ENCODE assay signal across 29 cellular contexts in the genomic region with DNA sequence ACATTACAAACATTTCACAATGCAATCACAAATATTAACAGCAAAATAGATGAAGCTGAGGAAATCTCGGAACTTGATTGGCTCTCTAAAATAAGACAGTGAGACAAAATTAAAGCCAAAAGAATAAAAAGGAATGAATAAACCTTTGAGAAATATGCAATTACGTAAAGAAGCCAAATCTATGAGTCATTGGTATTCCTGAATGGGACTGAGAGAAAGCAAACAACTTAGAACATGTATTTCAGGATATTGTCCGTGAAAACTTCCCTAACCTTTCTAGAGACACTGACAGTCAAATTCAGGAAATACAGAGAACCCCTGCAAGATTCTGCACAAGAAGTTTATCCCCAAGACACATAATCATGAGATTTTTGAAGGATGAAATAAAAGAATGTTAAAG. TPM values are rescaled to one million over a fixed set of nuclear protein-coding genes. Genes with fewer than 3 reads are reported as not detected.
DNase-seq lines count a peak whose midpoint lies in the region; ATAC-seq and TF ChIP-seq lines count a peak whose summit lies in the region.
"Had no signal": no experiment of that assay in that cellular context is flagged by ENCODE, and none has a peak within 500 bp of the region (broad histone marks: within the 10 kb centered on the region; RNA-seq: fewer than 3 reads in every experiment).

No MANE protein-coding gene starts in this region.

- intact Hi-C loops in body of pancreas (cut with DNase I) = no loop called here

- no peak for TF ChIP-seq POLR2A in body of pancreas (IDR thresholded peaks at IDR 0.05)

- H3K27me3 ChIP-seq in body of pancreas = no peaks in the 10 kb centered on the region
- H3K27me3 ChIP-seq: Peyer's patch, SJSA1 had no signal

- no peak overlapping the region for H3K4me3 ChIP-seq in astrocyte of the spinal cord (ENCODE audit: low read depth, low read length)
- no peak overlapping the region for H3K4me3 ChIP-seq in fibroblast of the aortic adventitia (ENCODE audit: low read depth, low read length)
- H3K4me3 ChIP-seq in body of pancreas = no peak overlapping the region
- H3K4me3 ChIP-seq: GM23338, HAP-1, K562, Peyer's patch, SJSA1 had no signal

- DNase-seq in DMS53 (lab: John Stamatoyannopoulos, UW) (peak; percentile 6), DMS53 treated with DMSO at 0.1 percent for 48 hours (lab: John Stamatoyannopoulos, UW; ENCODE audit: unreplicated experiment) (no peak), astrocyte of the spinal cord (ENCODE audit: low read depth, low spot score) (peak; percentile 4), fibroblast of the aortic adventitia (ENCODE audit: low read depth) (peak; percentile 1), NCI-H526 treated with DMSO at 0.1 percent for 48 hours (lab: John Stamatoyannopoulos, UW) (no peak), body of pancreas (no peak), epidermal melanocyte (ENCODE audit: insufficient read length, low spot score) (no peak), NCI-H345 (lab: John Stamatoyannopoulos, UW) (no peak)
- DNase-seq: ACHN; AML-193; C1 segment of cervical spinal cord; CD8-positive, alpha-beta T cell; EL; NCI-H1105; NCI-H146; NCI-H2029; NCI-H2227 treated with DMSO at 0.1 percent for 48 hours; NCI-H510A treated with DMSO at 0.1 percent for 48 hours; NCI-H774; NK-92 treated with Interleukin-12 subunit alpha and Interleukin-12 subunit beta, amount 100 ng/mL, for 24 hours; Peyer's patch had no signal

- no peak for ATAC-seq in body of pancreas
- ATAC-seq: CD8-positive, alpha-beta T cell; GM23338; HepG2; K562; Right ventricle myocardium inferior had no signal

- no peak for TF ChIP-seq CTCF in astrocyte of the spinal cord (IDR thresholded peaks at IDR 0.05; ENCODE audit: low read depth, low read length)
- no peak for TF ChIP-seq CTCF in fibroblast of the aortic adventitia (IDR thresholded peaks at IDR 0.05; ENCODE audit: insufficient read depth, low read length)
- TF ChIP-seq CTCF in body of pancreas (IDR thresholded peaks at IDR 0.05) = no peak

- H3K9me3 ChIP-seq in body of pancreas = no peaks in the 10 kb centered on the region
- H3K9me3 ChIP-seq: HAP-1, Peyer's patch, SJSA1 had no signal

- no peak overlapping the region for H3K27ac ChIP-seq in body of pancreas
- H3K27ac ChIP-seq: 22Rv1, Peyer's patch, SJSA1 had no signal

- 36 to 61% methylated on average over 3 of the region's 3 CpGs for WGBS in body of pancreas, 2 donors

- in situ Hi-C loops in astrocyte of the spinal cord (cut with HindIII; ENCODE audit: low sequenced_read_pairs) = no loop called here

- H3K4me1 ChIP-seq in body of pancreas = no peaks in the 10 kb centered on the region
- H3K4me1 ChIP-seq: HAP-1, Peyer's patch, SJSA1 had no signal

- H3K36me3 ChIP-seq in body of pancreas (replicated peaks in 1 of 2; ENCODE audit: insufficient read depth in 1 of 2, low read depth in 2 of 2) = no peaks in the 10 kb centered on the region
- H3K36me3 ChIP-seq: HAP-1, Peyer's patch, SJSA1 had no signal

RNA-seq across cellular contexts. Expression of gene SPANXN2, which starts 48.4 kb away (rescaled TPM):
- total RNA-seq in fibroblast of the aortic adventitia (ENCODE audit: low replicate concordance) (not detected in 2 replicates), body of pancreas (not detected)
- total RNA-seq: CD8-positive, alpha-beta T cell; GM23338; HepG2; K562; LHCN-M2; Peyer's patch; Right ventricle myocardium inferior; SJSA1 had no signal

Comparison
In these comparisons a context has a peak if more than half of its experiments do, and no peak if none do; other contexts are left out.
1. DNase-seq: peak in DMS53 (single experiment), astrocyte of the spinal cord (single experiment) and fibroblast of the aortic adventitia (single experiment); none in DMS53 treated with DMSO at 0.1 percent for 48 hours (single experiment), NCI-H526 treated with DMSO at 0.1 percent for 48 hours (single experiment), body of pancreas (0 of 4), epidermal melanocyte (single experiment) and NCI-H345 (single experiment).